In genomic region chr22:44171486-44172076, GRCh38 we compare ENCODE assay signal across 1 cellular context.
TF ChIP-seq lines count a peak whose summit lies in the region.

No MANE protein-coding gene starts in this region.

TF ChIP-seq in H1, 55 proteins besides CTCF, POLR2A, EP300 and RAD21:
- TF ChIP-seq KDM4A (IDR thresholded peaks at IDR 0.05; ENCODE audit: low read depth, low read length, severe bottlenecking) (no peak), GTF2F1 (IDR thresholded peaks at IDR 0.05; ENCODE audit: borderline replicate concordance, low read depth, low read length) (no peak), MAX (IDR thresholded peaks at IDR 0.05) (no peak), GABPA (IDR thresholded peaks at IDR 0.05; ENCODE audit: borderline replicate concordance, insufficient read depth, low read length) (no peak), CTBP2 (IDR thresholded peaks at IDR 0.05; ENCODE audit: borderline replicate concordance, insufficient read depth, insufficient read length, low read length) (no peak), FOSL1 (IDR thresholded peaks at IDR 0.05; ENCODE audit: insufficient read depth, low read depth, low read length) (no peak), BCL11A (IDR thresholded peaks at IDR 0.05; ENCODE audit: low read depth in 2 of 2, low read length in 2 of 2) (no peak), JUND (IDR thresholded peaks at IDR 0.05; ENCODE audit: low read length) (no peak), CHD2 (IDR thresholded peaks at IDR 0.05; ENCODE audit: low read length) (no peak), CHD1 (IDR thresholded peaks at IDR 0.05; ENCODE audit: low read depth, low read length) (no peak), JUN (IDR thresholded peaks at IDR 0.05; ENCODE audit: low read depth, low read length) (no peak), MAFK (IDR thresholded peaks at IDR 0.05; ENCODE audit: low read depth, low read length) (no peak)
- TF ChIP-seq, protein P1, sequence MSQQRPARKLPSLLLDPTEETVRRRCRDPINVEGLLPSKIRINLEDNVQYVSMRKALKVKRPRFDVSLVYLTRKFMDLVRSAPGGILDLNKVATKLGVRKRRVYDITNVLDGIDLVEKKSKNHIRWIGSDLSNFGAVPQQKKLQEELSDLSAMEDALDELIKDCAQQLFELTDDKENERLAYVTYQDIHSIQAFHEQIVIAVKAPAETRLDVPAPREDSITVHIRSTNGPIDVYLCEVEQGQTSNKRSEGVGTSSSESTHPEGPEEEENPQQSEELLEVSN (IDR thresholded peaks at IDR 0.05): no peak
- TF ChIP-seq, protein P2, sequence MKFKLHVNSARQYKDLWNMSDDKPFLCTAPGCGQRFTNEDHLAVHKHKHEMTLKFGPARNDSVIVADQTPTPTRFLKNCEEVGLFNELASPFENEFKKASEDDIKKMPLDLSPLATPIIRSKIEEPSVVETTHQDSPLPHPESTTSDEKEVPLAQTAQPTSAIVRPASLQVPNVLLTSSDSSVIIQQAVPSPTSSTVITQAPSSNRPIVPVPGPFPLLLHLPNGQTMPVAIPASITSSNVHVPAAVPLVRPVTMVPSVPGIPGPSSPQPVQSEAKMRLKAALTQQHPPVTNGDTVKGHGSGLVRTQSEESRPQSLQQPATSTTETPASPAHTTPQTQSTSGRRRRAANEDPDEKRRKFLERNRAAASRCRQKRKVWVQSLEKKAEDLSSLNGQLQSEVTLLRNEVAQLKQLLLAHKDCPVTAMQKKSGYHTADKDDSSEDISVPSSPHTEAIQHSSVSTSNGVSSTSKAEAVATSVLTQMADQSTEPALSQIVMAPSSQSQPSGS (IDR thresholded peaks at IDR 0.05; ENCODE audit: low read length): no peak
